8 cellular contexts compared by ENCODE assay signal in genomic region chr1:43651188-43651587, GRCh38. TPM values are rescaled to one million over a fixed set of nuclear protein-coding genes. Genes with fewer than 3 reads are reported as not detected.
A peak's percentile ranks its signal among the peaks of the same experiment; 100 is the strongest.
DNase-seq lines count a peak whose midpoint lies in the region; ATAC-seq and TF ChIP-seq lines count a peak whose summit lies in the region.

No MANE protein-coding gene starts in this region.

- H3K27ac ChIP-seq in body of pancreas (peak overlapping the region in 3 of 4 donors; percentile 93 to 97 (median 94)), mesendoderm (ENCODE audit: low read depth, low read length) (no peak overlapping the region)

- H3K4me1 Mint-ChIP-seq in stimulated activated naive CD8-positive, alpha-beta T cell treated with anti-CD3 and anti-CD28 coated beads, Interleukin-15, Interleukin-2, amounts not matched to agents 100 ng/mL and 50 ng/mL, for 24 hours (ENCODE audit: low read depth), result peaks cover 35% of the 10 kb centered on the region

- peak overlapping the region; percentile 52 for H3K4me2 ChIP-seq in mesendoderm (ENCODE audit: low read length)

- no peak overlapping the region for H4K5ac ChIP-seq in mesendoderm (ENCODE audit: low read length)

- no peaks in the 10 kb centered on the region for H3K9me3 ChIP-seq in body of pancreas

- ATAC-seq in stimulated activated naive CD8-positive, alpha-beta T cell treated with anti-CD3 and anti-CD28 coated beads, Interleukin-15, Interleukin-2, amounts not matched to agents 100 U/mL and 50 U/mL, for 24 hours, result no peak
- ATAC-seq in body of pancreas (no peak), GM19467 (IDR thresholded peaks at IDR 0.05; ENCODE audit: unreplicated experiment) (no peak), HG02981 (IDR thresholded peaks at IDR 0.05; ENCODE audit: unreplicated experiment) (no peak), GM18511 (IDR thresholded peaks at IDR 0.05; ENCODE audit: unreplicated experiment) (no peak)

- no peaks in the 10 kb centered on the region for H3K27me3 ChIP-seq in body of pancreas
- no peaks in the 10 kb centered on the region for H3K27me3 ChIP-seq in mesendoderm (ENCODE audit: insufficient read depth, low read length, poor library complexity)

- H3K9me3 Mint-ChIP-seq in stimulated activated naive CD8-positive, alpha-beta T cell treated with anti-CD3 and anti-CD28 coated beads, Interleukin-15, Interleukin-2, amounts not matched to agents 100 ng/mL and 50 ng/mL, for 24 hours, result no peaks in the 10 kb centered on the region

- H4K8ac ChIP-seq in mesendoderm (ENCODE audit: low read depth, low read length), result no peak overlapping the region

- H3K36me3 ChIP-seq in body of pancreas (replicated peaks in 1 of 2; ENCODE audit: insufficient read depth in 1 of 2, low read depth in 2 of 2), result peaks cover 4 to 17% of the 10 kb centered on the region in 2 donors
- peaks cover 3% of the 10 kb centered on the region for H3K36me3 ChIP-seq in mesendoderm (ENCODE audit: control insufficient read depth, insufficient read depth, low read length)

- no peak overlapping the region for H2BK120ac ChIP-seq in mesendoderm (ENCODE audit: low read depth, low read length)

- H3K9ac ChIP-seq in mesendoderm (ENCODE audit: low read length), result peak overlapping the region; percentile 98

- no peak overlapping the region for H2BK5ac ChIP-seq in mesendoderm (ENCODE audit: low read length)

- no peak overlapping the region for H3K18ac ChIP-seq in mesendoderm (ENCODE audit: low read length)

- H3K4me3 ChIP-seq in body of pancreas (no peak overlapping the region), mesendoderm (ENCODE audit: low read length) (peak overlapping the region; percentile 98)

- no peak overlapping the region for H2BK15ac ChIP-seq in mesendoderm (replicated peaks; ENCODE audit: low read depth)

- no peak for TF ChIP-seq CTCF in body of pancreas (IDR thresholded peaks at IDR 0.05)

- no peak overlapping the region for H3K4ac ChIP-seq in mesendoderm (ENCODE audit: low read depth, low read length)

- DNase-seq in stimulated activated naive CD8-positive, alpha-beta T cell treated with anti-CD3 and anti-CD28 coated beads, Interleukin-15, Interleukin-2, amounts not matched to agents 100 U/mL and 50 U/mL, for 24 hours, result no peak
- no peak for DNase-seq in body of pancreas
- DNase-seq in mesendoderm, result no peak
- DNase-seq in NCI-H1930 (lab: John Stamatoyannopoulos, UW), result no peak

- peak overlapping the region; percentile 98 for H3K56ac ChIP-seq in mesendoderm (ENCODE audit: low read length)

- H2AK5ac ChIP-seq in mesendoderm (ENCODE audit: low read length), result no peak overlapping the region

- no peaks in the 10 kb centered on the region for H3K27me3 Mint-ChIP-seq in stimulated activated naive CD8-positive, alpha-beta T cell treated with anti-CD3 and anti-CD28 coated beads, Interleukin-15, Interleukin-2, amounts not matched to agents 100 ng/mL and 50 ng/mL, for 24 hours

- peak overlapping the region; percentile 99 for H3K4me3 Mint-ChIP-seq in stimulated activated naive CD8-positive, alpha-beta T cell treated with anti-CD3 and anti-CD28 coated beads, Interleukin-15, Interleukin-2, amounts not matched to agents 100 ng/mL and 50 ng/mL, for 24 hours

- H3K23ac ChIP-seq in mesendoderm (ENCODE audit: low read length), result no peak overlapping the region

- peaks cover 11% of the 10 kb centered on the region for H3K79me1 ChIP-seq in mesendoderm (ENCODE audit: low read length)

- TF ChIP-seq POLR2A in body of pancreas (IDR thresholded peaks at IDR 0.05), result no peak

- WGBS in body of pancreas, 2 donors, result 13 to 16% methylated on average over 5 to 6 of the region's 6 CpGs
- no CpG with 5 or more reads among the region's 6 CpGs for WGBS in mesendoderm (ENCODE audit: extremely low coverage, insufficient coverage, low lambda C conversion rate)

- H3K27ac Mint-ChIP-seq in stimulated activated naive CD8-positive, alpha-beta T cell treated with anti-CD3 and anti-CD28 coated beads, Interleukin-15, Interleukin-2, amounts not matched to agents 100 ng/mL and 50 ng/mL, for 24 hours, result peak overlapping the region; percentile 74

- intact Hi-C loops in body of pancreas (cut with DNase I), result no loop called here

- H3K4me1 ChIP-seq in body of pancreas, result peaks cover 15% of the 10 kb centered on the region
- peaks cover 5% of the 10 kb centered on the region for H3K4me1 ChIP-seq in mesendoderm (ENCODE audit: control insufficient read depth, low read depth, low read length)

- peaks cover 25% of the 10 kb centered on the region for H3K36me3 Mint-ChIP-seq in stimulated activated naive CD8-positive, alpha-beta T cell treated with anti-CD3 and anti-CD28 coated beads, Interleukin-15, Interleukin-2, amounts not matched to agents 100 ng/mL and 50 ng/mL, for 24 hours (ENCODE audit: low read depth)

- H3K79me2 ChIP-seq in mesendoderm (ENCODE audit: control insufficient read depth, insufficient read depth, low read length), result peaks cover 15% of the 10 kb centered on the region

RNA-seq across cellular contexts. Expression of gene KDM4A, which starts 1.2 kb away (rescaled TPM):
- total RNA-seq in body of pancreas, result 10 to 100 TPM; 11.2 to 12.5 TPM
- polyA plus RNA-seq in mesendoderm (2013, experiment 1 of 2), result 26.4 TPM
- polyA plus RNA-seq in mesendoderm (2013, experiment 2 of 2), result 27.4 TPM

RNA-seq across cellular contexts. Expression of gene ST3GAL3, which starts 56.1 kb away (rescaled TPM):
- total RNA-seq in body of pancreas, result 10 to 100 TPM; 14.5 to 15.2 TPM
- polyA plus RNA-seq in mesendoderm (2013, experiment 1 of 2), result 2.9 TPM
- polyA plus RNA-seq in mesendoderm (2013, experiment 2 of 2), result 3.0 TPM
